In the genomic region with DNA sequence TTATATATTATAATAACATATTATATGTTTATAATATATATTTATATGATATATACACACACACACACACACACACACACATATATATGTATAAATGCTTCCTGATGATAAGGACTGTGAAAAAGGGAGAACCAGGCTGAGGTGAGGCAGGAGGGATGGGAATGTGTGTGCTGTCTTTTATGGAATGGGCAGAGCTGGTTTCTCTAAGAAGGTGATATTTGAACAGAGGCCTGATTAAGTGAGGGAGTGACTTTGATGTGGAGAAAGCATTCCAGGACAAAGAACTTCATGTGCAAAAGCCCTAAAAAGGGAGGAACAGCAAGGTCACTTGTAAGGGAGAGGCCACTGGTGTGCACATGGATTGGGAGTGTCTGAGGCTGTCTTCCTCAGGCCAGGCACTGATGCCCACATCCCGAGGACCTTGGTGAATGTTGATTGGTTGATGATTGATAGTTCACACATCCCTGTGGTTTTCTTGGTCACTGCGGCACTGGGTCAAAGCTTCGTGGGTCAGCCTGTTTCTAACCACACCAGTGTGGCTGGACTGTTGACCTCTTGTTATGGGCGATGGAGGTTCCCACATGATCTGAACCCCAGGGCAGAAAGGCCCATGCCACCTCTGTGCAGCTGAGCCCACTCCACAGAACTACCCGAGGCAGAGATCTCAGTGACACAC, we compare ENCODE assay signal across 22 cellular contexts.
DNase-seq lines count a peak whose midpoint lies in the region; ATAC-seq and TF ChIP-seq lines count a peak whose summit lies in the region.
"Had no signal": no experiment of that assay in that cellular context is flagged by ENCODE, and none has a peak within 500 bp of the region (broad histone marks: within the 10 kb centered on the region; RNA-seq: fewer than 3 reads in every experiment).

No MANE protein-coding gene starts in this region.

- TF ChIP-seq CTCF in BE2C (IDR thresholded peaks at IDR 0.05; ENCODE audit: low read depth, low read length) (no peak), WTC11 (IDR thresholded peaks at IDR 0.05) (no peak), osteocyte (IDR thresholded peaks at IDR 0.05) (no peak), gastroesophageal sphincter (IDR thresholded peaks at IDR 0.05) (no peak)

- H3K9me3 Mint-ChIP-seq in WTC11 (peaks cover 17% of the 10 kb centered on the region), osteocyte (ENCODE audit: unreplicated experiment) (peaks cover 20% of the 10 kb centered on the region)
- H3K9me3 Mint-ChIP-seq in effector memory CD8-positive, alpha-beta T cell, result peaks cover 3 to 6% of the 10 kb centered on the region in 2 donors

- no peak for TF ChIP-seq EP300 in gastroesophageal sphincter (IDR thresholded peaks at IDR 0.05)

- H3K4me3 Mint-ChIP-seq in WTC11 (no peak overlapping the region), osteocyte (ENCODE audit: unreplicated experiment) (no peak overlapping the region)
- H3K4me3 Mint-ChIP-seq in effector memory CD8-positive, alpha-beta T cell, result no peak overlapping the region

- no peak overlapping the region for H3K27ac ChIP-seq in gastroesophageal sphincter
- H3K27ac ChIP-seq: GM23248, Peyer's patch had no signal

- CTCF ChIA-PET in WTC11 (lab: Charles Lee), result no interaction called here

- H3K36me3 Mint-ChIP-seq in WTC11, result no peaks in the 10 kb centered on the region
- no peaks in the 10 kb centered on the region for H3K36me3 Mint-ChIP-seq in osteocyte (ENCODE audit: unreplicated experiment)
- H3K36me3 Mint-ChIP-seq in effector memory CD8-positive, alpha-beta T cell (ENCODE audit: insufficient read depth), result no peaks in the 10 kb centered on the region

- peaks cover 9% of the 10 kb centered on the region for H3K4me1 Mint-ChIP-seq in WTC11
- no peaks in the 10 kb centered on the region for H3K4me1 Mint-ChIP-seq in osteocyte (ENCODE audit: unreplicated experiment)
- peaks cover 0 to 1% of the 10 kb centered on the region in 2 donors for H3K4me1 Mint-ChIP-seq in effector memory CD8-positive, alpha-beta T cell (ENCODE audit: low read depth in 2 of 2)

- 90% methylated on average over 4 of the region's 5 CpGs; no CpG with 5 or more reads in 1 of the 2 donors for WGBS in gastroesophageal sphincter (ENCODE audit: low coverage in 1 of 2), 2 donors

- POLR2A ChIA-PET in WTC11 (lab: Charles Lee), result no interaction called here

- H3K27ac Mint-ChIP-seq in WTC11 (no peak overlapping the region), osteocyte (ENCODE audit: unreplicated experiment) (no peak overlapping the region)
- no peak overlapping the region for H3K27ac Mint-ChIP-seq in effector memory CD8-positive, alpha-beta T cell

- H3K4me3 ChIP-seq in BE2C (ENCODE audit: low read depth, low read length) (no peak overlapping the region), gastroesophageal sphincter (no peak overlapping the region)
- H3K4me3 ChIP-seq: GM23248, Peyer's patch had no signal

- ATAC-seq in WTC11, result no peak
- no peak for ATAC-seq in effector memory CD8-positive, alpha-beta T cell (replicated peaks)
- ATAC-seq in HG03196 (IDR thresholded peaks at IDR 0.05; ENCODE audit: unreplicated experiment), result no peak
- no peak for ATAC-seq in gastroesophageal sphincter
- ATAC-seq: HCT116, Right ventricle myocardium inferior had no signal

- H3K4me1 ChIP-seq in BE2C (peaks cover 31% of the 10 kb centered on the region), gastroesophageal sphincter (no peaks in the 10 kb centered on the region)
- H3K4me1 ChIP-seq: Peyer's patch had no signal

- DNase-seq in BE2C, result peak; percentile 98
- DNase-seq in WTC11 (ENCODE audit: low spot score), result no peak
- peak; percentile 41 for DNase-seq in kidney tubule cell (ENCODE audit: low spot score)
- DNase-seq in osteocyte (ENCODE audit: extremely low spot score, unreplicated experiment), result peak; percentile 63
- DNase-seq in effector memory CD8-positive, alpha-beta T cell, result no peak
- DNase-seq in activated T-cell treated with anti-CD3 and anti-CD28 coated beads, Interleukin-2, amount 50 U/mL, for 1 hour, result no peak
- DNase-seq: 8988T; DMS 273 treated with DMSO at 0.1 percent for 48 hours; GDM1; GM23248; MM.1S; NCI-H1092; NCI-H1436 treated with DMSO at 0.1 percent for 48 hours; NCI-H2029 treated with DMSO at 0.1 percent for 48 hours; NCI-H2171; NCI-H526 treated with DMSO at 0.1 percent for 48 hours; NK-92 treated with Interleukin-12 subunit alpha and Interleukin-12 subunit beta, amount 100 ng/mL, for 24 hours; Peyer's patch had no signal

- H3K27me3 ChIP-seq in BE2C (no peaks in the 10 kb centered on the region), gastroesophageal sphincter (no peaks in the 10 kb centered on the region)
- H3K27me3 ChIP-seq: Peyer's patch had no signal

- no peaks in the 10 kb centered on the region for H3K36me3 ChIP-seq in BE2C
- H3K36me3 ChIP-seq in gastroesophageal sphincter, result no peaks in the 10 kb centered on the region
- H3K36me3 ChIP-seq: Peyer's patch had no signal

- H3K9me3 ChIP-seq in BE2C (peaks cover 32% of the 10 kb centered on the region), gastroesophageal sphincter (no peaks in the 10 kb centered on the region)
- H3K9me3 ChIP-seq: Peyer's patch had no signal

- H3K27me3 Mint-ChIP-seq in WTC11 (ENCODE audit: low read depth) (no peaks in the 10 kb centered on the region; the same call in 1 of the 2 replicates), osteocyte (ENCODE audit: unreplicated experiment) (no peaks in the 10 kb centered on the region)
- H3K27me3 Mint-ChIP-seq in effector memory CD8-positive, alpha-beta T cell, result no peaks in the 10 kb centered on the region

- no peak for TF ChIP-seq POLR2A in gastroesophageal sphincter (IDR thresholded peaks at IDR 0.05)

TF ChIP-seq in WTC11, 78 proteins besides CTCF, POLR2A, EP300 and RAD21:
- TF ChIP-seq, protein P1, sequence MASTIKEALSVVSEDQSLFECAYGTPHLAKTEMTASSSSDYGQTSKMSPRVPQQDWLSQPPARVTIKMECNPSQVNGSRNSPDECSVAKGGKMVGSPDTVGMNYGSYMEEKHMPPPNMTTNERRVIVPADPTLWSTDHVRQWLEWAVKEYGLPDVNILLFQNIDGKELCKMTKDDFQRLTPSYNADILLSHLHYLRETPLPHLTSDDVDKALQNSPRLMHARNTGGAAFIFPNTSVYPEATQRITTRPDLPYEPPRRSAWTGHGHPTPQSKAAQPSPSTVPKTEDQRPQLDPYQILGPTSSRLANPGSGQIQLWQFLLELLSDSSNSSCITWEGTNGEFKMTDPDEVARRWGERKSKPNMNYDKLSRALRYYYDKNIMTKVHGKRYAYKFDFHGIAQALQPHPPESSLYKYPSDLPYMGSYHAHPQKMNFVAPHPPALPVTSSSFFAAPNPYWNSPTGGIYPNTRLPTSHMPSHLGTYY (CRISPR knock-in tag; IDR thresholded peaks at IDR 0.05), result no peak
- TF ChIP-seq MYBL2 (CRISPR knock-in tag; IDR thresholded peaks at IDR 0.05), result no peak
- no peak for TF ChIP-seq FOXJ3 (CRISPR knock-in tag; IDR thresholded peaks at IDR 0.05; ENCODE audit: borderline replicate concordance)
- peak; percentile 74; the same call in 1 of the 2 replicates for TF ChIP-seq HMGA2 (CRISPR knock-in tag; IDR thresholded peaks at IDR 0.05)
- TF ChIP-seq, protein P2, sequence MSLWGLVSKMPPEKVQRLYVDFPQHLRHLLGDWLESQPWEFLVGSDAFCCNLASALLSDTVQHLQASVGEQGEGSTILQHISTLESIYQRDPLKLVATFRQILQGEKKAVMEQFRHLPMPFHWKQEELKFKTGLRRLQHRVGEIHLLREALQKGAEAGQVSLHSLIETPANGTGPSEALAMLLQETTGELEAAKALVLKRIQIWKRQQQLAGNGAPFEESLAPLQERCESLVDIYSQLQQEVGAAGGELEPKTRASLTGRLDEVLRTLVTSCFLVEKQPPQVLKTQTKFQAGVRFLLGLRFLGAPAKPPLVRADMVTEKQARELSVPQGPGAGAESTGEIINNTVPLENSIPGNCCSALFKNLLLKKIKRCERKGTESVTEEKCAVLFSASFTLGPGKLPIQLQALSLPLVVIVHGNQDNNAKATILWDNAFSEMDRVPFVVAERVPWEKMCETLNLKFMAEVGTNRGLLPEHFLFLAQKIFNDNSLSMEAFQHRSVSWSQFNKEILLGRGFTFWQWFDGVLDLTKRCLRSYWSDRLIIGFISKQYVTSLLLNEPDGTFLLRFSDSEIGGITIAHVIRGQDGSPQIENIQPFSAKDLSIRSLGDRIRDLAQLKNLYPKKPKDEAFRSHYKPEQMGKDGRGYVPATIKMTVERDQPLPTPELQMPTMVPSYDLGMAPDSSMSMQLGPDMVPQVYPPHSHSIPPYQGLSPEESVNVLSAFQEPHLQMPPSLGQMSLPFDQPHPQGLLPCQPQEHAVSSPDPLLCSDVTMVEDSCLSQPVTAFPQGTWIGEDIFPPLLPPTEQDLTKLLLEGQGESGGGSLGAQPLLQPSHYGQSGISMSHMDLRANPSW (CRISPR knock-in tag; conservative IDR thresholded peaks at IDR 0.05; ENCODE audit: low read depth), result no peak

Comparison
In these comparisons a context has a peak if more than half of its experiments do, and no peak if none do; other contexts are left out.
1. DNase-seq: peak in BE2C (single experiment), kidney tubule cell (single experiment) and osteocyte (single experiment); none in WTC11 (single experiment), effector memory CD8-positive, alpha-beta T cell (0 of 3) and activated T-cell treated with anti-CD3 and anti-CD28 coated beads, Interleukin-2, amount 50 U/mL, for 1 hour (single experiment).